18 cellular contexts compared by ENCODE assay signal in the genomic region with DNA sequence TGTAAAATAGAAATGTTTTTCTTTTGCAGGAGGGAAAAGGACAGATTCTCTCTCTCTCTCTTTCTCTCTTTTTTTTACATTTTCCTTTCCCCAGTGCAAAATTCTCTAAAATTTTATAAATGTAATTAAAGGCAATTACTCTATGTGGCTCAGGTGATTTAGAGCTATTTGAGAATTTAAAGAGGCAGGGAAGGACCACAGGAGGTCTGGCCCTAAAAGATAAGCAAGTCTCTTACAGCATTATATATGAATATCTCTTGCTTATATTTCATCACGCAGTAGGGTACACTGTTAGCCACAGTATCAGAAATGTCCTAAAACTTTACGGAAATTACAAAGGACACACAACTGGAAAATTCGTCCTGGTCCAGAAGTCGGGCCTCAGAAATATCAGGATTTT.
DNase-seq lines count a peak whose midpoint lies in the region; ATAC-seq, FAIRE-seq and TF ChIP-seq lines count a peak whose summit lies in the region.
"Had no signal": no experiment of that assay in that cellular context is flagged by ENCODE, and none has a peak within 500 bp of the region (broad histone marks: within the 10 kb centered on the region; RNA-seq: fewer than 3 reads in every experiment).

No MANE protein-coding gene starts in this region.

- H3K27ac Mint-ChIP-seq in astrocyte (ENCODE audit: unreplicated experiment) = no peak overlapping the region

- DNase-seq in NCI-H146 (lab: John Stamatoyannopoulos, UW) (peak; percentile 1), NCI-H146 treated with DMSO at 0.1 percent for 48 hours (lab: John Stamatoyannopoulos, UW; ENCODE audit: unreplicated experiment) (no peak), OCI-M1 (lab: John Stamatoyannopoulos, UW) (peak; percentile 86), astrocyte (ENCODE audit: low read depth) (no peak), pancreas (no peak)
- DNase-seq: AML-193; Caco-2; CD8-positive, alpha-beta memory T cell; DND-41; GDM1 had no signal

- no peak overlapping the region for H3K4me3 ChIP-seq in astrocyte (ENCODE audit: insufficient read depth, low read depth, low read length)
- no peak overlapping the region for H3K4me3 ChIP-seq in pancreas
- H3K4me3 ChIP-seq: BLaER1, HAP-1 had no signal

- no peak for FAIRE-seq in astrocyte (lab: Jason Lieb, UNC)
- FAIRE-seq in pancreas (lab: Jason Lieb, UNC) = no peak
- FAIRE-seq: GM12892, H1 had no signal

- H3K27me3 ChIP-seq in astrocyte (ENCODE audit: insufficient read depth, low read length) (no peaks in the 10 kb centered on the region), pancreas (no peaks in the 10 kb centered on the region)
- H3K27me3 ChIP-seq: BLaER1 had no signal

- ATAC-seq in HG03342 (IDR thresholded peaks at IDR 0.05; ENCODE audit: unreplicated experiment) = no peak
- ATAC-seq in pancreas = no peak
- ATAC-seq in HG03432 (IDR thresholded peaks at IDR 0.05; ENCODE audit: unreplicated experiment) = no peak

- H3K9me3 Mint-ChIP-seq in astrocyte (ENCODE audit: unreplicated experiment) = no peaks in the 10 kb centered on the region
- H3K9me3 Mint-ChIP-seq: CD8-positive, alpha-beta memory T cell had no signal

- intact Hi-C loops in pancreas (cut with DNase I) = no loop called here

- WGBS in pancreas, 2 donors = 91 to 95% methylated on average over 4 of the region's 4 CpGs

- H3K27me3 Mint-ChIP-seq in astrocyte (ENCODE audit: low read depth, unreplicated experiment) = no peaks in the 10 kb centered on the region
- H3K27me3 Mint-ChIP-seq: CD8-positive, alpha-beta memory T cell had no signal

- H3K4me1 Mint-ChIP-seq in astrocyte (ENCODE audit: low read depth, unreplicated experiment) = peaks cover 31% of the 10 kb centered on the region

- no peak overlapping the region for H3K9ac ChIP-seq in astrocyte (ENCODE audit: low read length)
- H3K9ac ChIP-seq: BLaER1 had no signal

- H3K36me3 ChIP-seq in astrocyte (ENCODE audit: insufficient read depth, low read length) = no peaks in the 10 kb centered on the region
- H3K36me3 ChIP-seq in pancreas = no peaks in the 10 kb centered on the region
- H3K36me3 ChIP-seq: HAP-1 had no signal

- H3K4me2 ChIP-seq in astrocyte (ENCODE audit: low read length) = peak overlapping the region; percentile 73
- H3K4me2 ChIP-seq: BLaER1 had no signal

- no peak overlapping the region for H3K27ac ChIP-seq in astrocyte (ENCODE audit: low read depth, low read length)
- H3K27ac ChIP-seq in pancreas = no peak overlapping the region
- H3K27ac ChIP-seq: 22Rv1, BLaER1, HL-60 had no signal

- H3K4me1 ChIP-seq in astrocyte (ENCODE audit: insufficient read depth, low read length) (peaks cover 13% of the 10 kb centered on the region), pancreas (no peaks in the 10 kb centered on the region)
- H3K4me1 ChIP-seq: Caco-2 had no signal

- H2AFZ ChIP-seq in astrocyte (ENCODE audit: low read depth, low read length) = no peak overlapping the region

- peaks cover 21% of the 10 kb centered on the region for H3K79me2 ChIP-seq in astrocyte (ENCODE audit: insufficient read depth, low read length)

- peaks cover 52% of the 10 kb centered on the region for H4K20me1 ChIP-seq in astrocyte (ENCODE audit: insufficient read depth, low read length)

- H3K36me3 Mint-ChIP-seq in astrocyte (ENCODE audit: low read depth, unreplicated experiment) = peaks cover 2% of the 10 kb centered on the region

- TF ChIP-seq CTCF in astrocyte (IDR thresholded peaks at IDR 0.05; ENCODE audit: insufficient read depth, low read depth, low read length) (no peak), pancreas (IDR thresholded peaks at IDR 0.05) (no peak)

- H3K4me3 Mint-ChIP-seq in astrocyte (ENCODE audit: unreplicated experiment) = no peak overlapping the region
- H3K4me3 Mint-ChIP-seq: CD8-positive, alpha-beta memory T cell had no signal

- H3K9me3 ChIP-seq in astrocyte (ENCODE audit: insufficient read depth, low read depth, low read length) (no peaks in the 10 kb centered on the region), pancreas (no peaks in the 10 kb centered on the region)
- H3K9me3 ChIP-seq: BLaER1, Caco-2, HAP-1 had no signal

Comparison
In these comparisons a context has a peak if more than half of its experiments do, and no peak if none do; other contexts are left out.
1. DNase-seq: peak in NCI-H146 (single experiment) and OCI-M1 (single experiment); none in NCI-H146 treated with DMSO at 0.1 percent for 48 hours (single experiment), astrocyte (single experiment) and pancreas (0 of 6).